24 cellular contexts compared by ENCODE assay signal in genomic region chr2:109480486-109481195, GRCh38.
DNase-seq lines count a peak whose midpoint lies in the region; TF ChIP-seq lines count a peak whose summit lies in the region.
"Had no signal": no experiment of that assay in that cellular context is flagged by ENCODE, and none has a peak within 500 bp of the region (broad histone marks: within the 10 kb centered on the region; RNA-seq: fewer than 3 reads in every experiment).

No MANE protein-coding gene starts in this region.

- peaks cover 0 to 74% (median 42%) of the 10 kb centered on the region in 11 experiments; a peak in 17 of 22 replicates for H4K20me1 ChIP-seq in BLaER1 treated with 17β-estradiol and CSF1 and Interleukin-3, amounts not matched to agents 10 nM and 100 nM

- TF ChIP-seq CTCF in ascending aorta (IDR thresholded peaks at IDR 0.05) = no peak

- peak overlapping the region in 2 of 11 experiments; percentile 38 to 61; a peak in 4 of 22 replicates for H3K9ac ChIP-seq in BLaER1 treated with 17β-estradiol and CSF1 and Interleukin-3, amounts not matched to agents 10 nM and 100 nM
- H3K9ac ChIP-seq in mucosa of rectum (ENCODE audit: low read depth in 1 of 2, low read length in 2 of 2) = peak overlapping the region in 1 of 2 donors; percentile 42
- peak overlapping the region; percentile 4 for H3K9ac ChIP-seq in skeletal muscle satellite cell (ENCODE audit: low read depth, low read length)

- peaks cover 40 to 97% (median 86%) of the 10 kb centered on the region in 10 experiments for H3K4me1 ChIP-seq in BLaER1 treated with 17β-estradiol and CSF1 and Interleukin-3, amounts not matched to agents 10 nM and 100 nM
- H3K4me1 ChIP-seq in ascending aorta (peaks cover 14 to 36% of the 10 kb centered on the region in 2 donors), mucosa of rectum (ENCODE audit: control insufficient read depth in 2 of 2, insufficient read depth in 2 of 2, low read length in 2 of 2) (peaks cover 17 to 33% of the 10 kb centered on the region in 2 donors), skeletal muscle satellite cell (ENCODE audit: control insufficient read depth, insufficient read depth, low read length) (peaks cover 33% of the 10 kb centered on the region)

- no peaks in the 10 kb centered on the region for H3K9me3 ChIP-seq in BLaER1 treated with 17β-estradiol and CSF1 and Interleukin-3, amounts not matched to agents 10 nM and 100 nM (replicated peaks in 1 of 11)
- H3K9me3 ChIP-seq in ascending aorta = no peaks in the 10 kb centered on the region
- H3K9me3 ChIP-seq in mucosa of rectum (ENCODE audit: control insufficient read depth in 2 of 2, low read length in 2 of 2) = no peaks in the 10 kb centered on the region
- no peaks in the 10 kb centered on the region for H3K9me3 ChIP-seq in skeletal muscle satellite cell (replicated peaks; ENCODE audit: low read length)
- H3K9me3 ChIP-seq: esophagus muscularis mucosa, ovary, right atrium auricular region had no signal

- no peaks in the 10 kb centered on the region for H3K27me3 ChIP-seq in BLaER1 treated with 17β-estradiol and CSF1 and Interleukin-3, amounts not matched to agents 10 nM and 100 nM
- H3K27me3 ChIP-seq in ascending aorta = no peaks in the 10 kb centered on the region
- no peaks in the 10 kb centered on the region for H3K27me3 ChIP-seq in mucosa of rectum (ENCODE audit: control insufficient read depth in 2 of 2, insufficient read depth in 2 of 2, low read length in 2 of 2)
- no peaks in the 10 kb centered on the region for H3K27me3 ChIP-seq in skeletal muscle satellite cell (ENCODE audit: control insufficient read depth, insufficient read depth, low read length)
- H3K27me3 ChIP-seq: esophagus muscularis mucosa, ovary, right atrium auricular region had no signal

- H3K27ac ChIP-seq in BLaER1 treated with 17β-estradiol and CSF1 and Interleukin-3, amounts not matched to agents 10 nM and 100 nM = peak overlapping the region in 4 of 11 experiments; percentile 19 to 59 (median 41); a peak in 7 of 22 replicates
- H3K27ac ChIP-seq in ascending aorta (peak overlapping the region; percentile 29 to 49), mucosa of rectum (ENCODE audit: low read depth in 2 of 2, low read length in 2 of 2) (peak overlapping the region; percentile 56 to 61)
- H3K27ac ChIP-seq: esophagus muscularis mucosa, foreskin keratinocyte, HL-60, ovary, right atrium auricular region, SK-N-MC had no signal

- intact Hi-C loops in ascending aorta (cut with DNase I) = loop anchor here (10.0 kb wide), 1 partner anchor 156 kb away; no protein-coding TSS in a partner anchor

- H3K36me3 ChIP-seq in BLaER1 treated with 17β-estradiol and CSF1 and Interleukin-3, amounts not matched to agents 10 nM and 100 nM = peaks cover 0 to 76% (median 24%) of the 10 kb centered on the region in 11 experiments; a peak in 14 of 22 replicates
- no peaks in the 10 kb centered on the region for H3K36me3 ChIP-seq in ascending aorta
- H3K36me3 ChIP-seq in mucosa of rectum (ENCODE audit: control insufficient read depth in 2 of 2, insufficient read depth in 2 of 2, low read length in 2 of 2) = no peaks in the 10 kb centered on the region
- H3K36me3 ChIP-seq in skeletal muscle satellite cell (ENCODE audit: insufficient read depth, low read length) = peaks cover 15% of the 10 kb centered on the region
- H3K36me3 ChIP-seq: esophagus muscularis mucosa, ovary, right atrium auricular region had no signal

- peak overlapping the region in 1 of 10 experiments; percentile 9; a peak in 1 of 20 replicates for H3K4me3 ChIP-seq in BLaER1 treated with 17β-estradiol and CSF1 and Interleukin-3, amounts not matched to agents 10 nM and 100 nM
- H3K4me3 ChIP-seq in ascending aorta (no peak overlapping the region), mucosa of rectum (ENCODE audit: low read length in 2 of 2) (no peak overlapping the region), skeletal muscle satellite cell (ENCODE audit: low read length) (no peak overlapping the region)
- H3K4me3 ChIP-seq: esophagus muscularis mucosa, ovary, right atrium auricular region, SK-N-MC had no signal

- peak overlapping the region; percentile 43 to 97 (median 88) for H3K4me2 ChIP-seq in BLaER1 treated with 17β-estradiol and CSF1 and Interleukin-3, amounts not matched to agents 10 nM and 100 nM
- no peak overlapping the region for H3K4me2 ChIP-seq in skeletal muscle satellite cell (ENCODE audit: low read length)

- DNase-seq in ascending aorta (ENCODE audit: low spot score in 2 of 2) (no peak), HuH-7 (ENCODE audit: low spot score) (no peak), COLO829 (ENCODE audit: low spot score) (no peak), NCI-H1048 (lab: John Stamatoyannopoulos, UW) (no peak)
- no peak for DNase-seq in activated CD4-positive, alpha-beta T cell treated with anti-CD3 and anti-CD28 coated beads, Interleukin-2, amount 50 U/mL, for 1 hour
- DNase-seq: activated CD4-positive, alpha-beta memory T cell treated with anti-CD3 and anti-CD28 coated beads, Interleukin-2, amount 10 ng/mL, durations not matched to agents 7 days and 5 days; activated CD4-positive, CD25-positive, alpha-beta regulatory T cell treated with anti-CD3 and anti-CD28 coated beads, Interleukin-2, amount 50 U/mL, for 72 hours; activated CD8-positive, alpha-beta memory T cell treated with anti-CD3 and anti-CD28 coated beads, Interleukin-2, amount 50 U/mL, for 48 hours; activated naive CD4-positive, alpha-beta T cell treated with anti-CD3 and anti-CD28 coated beads, Interleukin-2, amount 50 U/mL, for 16 hours; amniotic stem cell; foreskin keratinocyte; Kasumi-1; NCI-H187; NCI-H526; ovary; stimulated activated CD4-positive, alpha-beta T cell treated with anti-CD3 and anti-CD28 coated beads, Interleukin-4, amount 100 ng/mL, for 24 hours; T-helper 17 cell had no signal
